20 cellular contexts compared by ENCODE assay signal in genomic region chr12:122754790-122755189, GRCh38. TPM values are rescaled to one million over a fixed set of nuclear protein-coding genes. Genes with fewer than 3 reads are reported as not detected.
DNase-seq lines count a peak whose midpoint lies in the region; ATAC-seq and TF ChIP-seq lines count a peak whose summit lies in the region.
"Had no signal": no experiment of that assay in that cellular context is flagged by ENCODE, and none has a peak within 500 bp of the region (broad histone marks: within the 10 kb centered on the region; RNA-seq: fewer than 3 reads in every experiment).

No MANE protein-coding gene starts in this region.

- no peak overlapping the region for H3K27ac ChIP-seq in CD4-positive, alpha-beta memory T cell (ENCODE audit: low read depth, low read length)
- H3K27ac ChIP-seq in DOHH2 (ENCODE audit: low read depth, low read length) (no peak overlapping the region), lower lobe of right lung (no peak overlapping the region)
- H3K27ac ChIP-seq: ovary had no signal

- peaks cover 25% of the 10 kb centered on the region for H3K4me1 ChIP-seq in CD4-positive, alpha-beta memory T cell (ENCODE audit: insufficient read depth, low read length)
- H3K4me1 ChIP-seq in DOHH2 (ENCODE audit: control insufficient read depth, low read length) (peaks cover 48% of the 10 kb centered on the region), lower lobe of right lung (peaks cover 19% of the 10 kb centered on the region)

- peaks cover 66% of the 10 kb centered on the region for H3K79me2 ChIP-seq in DOHH2 (ENCODE audit: control insufficient read depth, low read length)

- no peak for DNase-seq in CD4-positive, alpha-beta memory T cell
- no peak for DNase-seq in activated naive CD8-positive, alpha-beta T cell treated with anti-CD3 and anti-CD28 coated beads, Interleukin-2, amount 50 U/mL, for 24 hours
- DNase-seq in neural crest cell (ENCODE audit: low read depth, low spot score): no peak
- DNase-seq in activated effector memory CD4-positive, alpha-beta T cell treated with anti-CD3 and anti-CD28 coated beads, Interleukin-2, amount 50 U/mL, for 16 hours: no peak
- DNase-seq in lower lobe of right lung: no peak
- DNase-seq in GF-D8 (lab: John Stamatoyannopoulos, UW): no peak
- DNase-seq: activated CD4-positive, alpha-beta T cell treated with anti-CD3 and anti-CD28 coated beads, Interleukin-2, amount 50 U/mL, for 1 hour; DMS 273 treated with DMSO at 0.1 percent for 48 hours; GOT3; KBM-7; mucosa of descending colon; NCI-H1092; NCI-H82; ovary; stimulated activated CD4-positive, alpha-beta T cell treated with anti-CD3 and anti-CD28 coated beads, Interleukin-4, amount 100 ng/mL, for 24 hours had no signal

- CTCF ChIA-PET in CD4-positive, alpha-beta memory T cell (lab: Charles Lee; ENCODE audit: partially characterized antibody): no interaction called here

- no peaks in the 10 kb centered on the region for H3K9me3 ChIP-seq in CD4-positive, alpha-beta memory T cell (ENCODE audit: control insufficient read depth in 1 of 2, low read length in 2 of 2)
- H3K9me3 ChIP-seq in DOHH2 (ENCODE audit: control insufficient read depth, insufficient read depth, low read length) (no peaks in the 10 kb centered on the region), lower lobe of right lung (no peaks in the 10 kb centered on the region)
- H3K9me3 ChIP-seq: mucosa of descending colon, ovary had no signal

- H3K27me3 Mint-ChIP-seq in CD4-positive, alpha-beta memory T cell: no peaks in the 10 kb centered on the region
- no peaks in the 10 kb centered on the region for H3K27me3 Mint-ChIP-seq in activated naive CD8-positive, alpha-beta T cell treated with anti-CD3 and anti-CD28 coated beads, Interleukin-2, amount 50 U/mL, for 24 hours
- no peaks in the 10 kb centered on the region for H3K27me3 Mint-ChIP-seq in neural crest cell (ENCODE audit: low read depth)

- H3F3A ChIP-seq in DOHH2 (ENCODE audit: control insufficient read depth, insufficient read depth): no peaks in the 10 kb centered on the region

- H3K27ac Mint-ChIP-seq in CD4-positive, alpha-beta memory T cell: peak overlapping the region in 5 of 7 donors; percentile 10 to 96 (median 84)
- H3K27ac Mint-ChIP-seq in activated naive CD8-positive, alpha-beta T cell treated with anti-CD3 and anti-CD28 coated beads, Interleukin-2, amount 50 U/mL, for 24 hours: peak overlapping the region; percentile 65
- H3K27ac Mint-ChIP-seq in neural crest cell (ENCODE audit: unreplicated experiment): no peak overlapping the region

- intact Hi-C loops in CD4-positive, alpha-beta memory T cell (cut with micrococcal nuclease): no loop called here
- intact Hi-C loops in lower lobe of right lung (cut with DNase I): loop anchor here (10.0 kb wide), 1 partner anchor 120 kb away; no protein-coding TSS in a partner anchor

- POLR2A ChIA-PET in CD4-positive, alpha-beta memory T cell (lab: Charles Lee; ENCODE audit: partially characterized antibody): interaction anchor here (3.2 kb wide), 1 partner anchor 254 kb away, joined by 14 read pairs; the partner anchor contains the start of gene ZCCHC8

- no peak overlapping the region for H3K4me3 ChIP-seq in CD4-positive, alpha-beta memory T cell (ENCODE audit: low read length in 2 of 2)
- no peak overlapping the region for H3K4me3 ChIP-seq in DOHH2 (ENCODE audit: low read length)
- no peak overlapping the region for H3K4me3 ChIP-seq in lower lobe of right lung
- H3K4me3 ChIP-seq: mucosa of descending colon, ovary had no signal

- no peak for ATAC-seq in activated naive CD8-positive, alpha-beta T cell treated with anti-CD3 and anti-CD28 coated beads, Interleukin-2, amount 50 U/mL, for 24 hours
- no peak for ATAC-seq in lower lobe of right lung
- ATAC-seq: left lobe of liver, mucosa of descending colon had no signal

- no peak for TF ChIP-seq CTCF in DOHH2 (IDR thresholded peaks at IDR 0.05; ENCODE audit: low read depth, low read length, poor library complexity, severe bottlenecking)
- TF ChIP-seq CTCF in neural crest cell (conservative IDR thresholded peaks at IDR 0.05): no peak
- TF ChIP-seq CTCF in lower lobe of right lung (IDR thresholded peaks at IDR 0.05): no peak

- H3K4me3 Mint-ChIP-seq in CD4-positive, alpha-beta memory T cell: peak overlapping the region in 1 of 8 donors; percentile 37
- H3K4me3 Mint-ChIP-seq in activated naive CD8-positive, alpha-beta T cell treated with anti-CD3 and anti-CD28 coated beads, Interleukin-2, amount 50 U/mL, for 24 hours: peak overlapping the region; percentile 88
- peak overlapping the region; percentile 95 for H3K4me3 Mint-ChIP-seq in neural crest cell

- H4K20me1 ChIP-seq in DOHH2 (ENCODE audit: control insufficient read depth, insufficient read depth, low read depth, low read length): peaks cover 4% of the 10 kb centered on the region; the same call in 1 of the 2 replicates

- peaks cover 0 to 2% (median 0%) of the 10 kb centered on the region in 8 donors for H3K9me3 Mint-ChIP-seq in CD4-positive, alpha-beta memory T cell
- no peaks in the 10 kb centered on the region for H3K9me3 Mint-ChIP-seq in activated naive CD8-positive, alpha-beta T cell treated with anti-CD3 and anti-CD28 coated beads, Interleukin-2, amount 50 U/mL, for 24 hours
- H3K9me3 Mint-ChIP-seq in neural crest cell: no peaks in the 10 kb centered on the region
- H3K9me3 Mint-ChIP-seq: activated T-helper 2 cell treated with anti-CD3 and anti-CD28 coated beads, Interferon-gamma antibody, Interleukin-2, Interleukin-4, amounts not matched to agents 10 μg/mL and 5 μg/mL and 100 μg/mL, durations not matched to agents 14 hours and 24 hours and 36 hours had no signal

- peaks cover 37 to 70% (median 51%) of the 10 kb centered on the region in 4 donors for H3K4me1 Mint-ChIP-seq in CD4-positive, alpha-beta memory T cell
- H3K4me1 Mint-ChIP-seq in activated naive CD8-positive, alpha-beta T cell treated with anti-CD3 and anti-CD28 coated beads, Interleukin-2, amount 50 U/mL, for 24 hours: peaks cover 47% of the 10 kb centered on the region
- H3K4me1 Mint-ChIP-seq in neural crest cell: peaks cover 41% of the 10 kb centered on the region

- peaks cover 37 to 58% of the 10 kb centered on the region in 2 donors for H3K36me3 Mint-ChIP-seq in CD4-positive, alpha-beta memory T cell
- H3K36me3 Mint-ChIP-seq in activated naive CD8-positive, alpha-beta T cell treated with anti-CD3 and anti-CD28 coated beads, Interleukin-2, amount 50 U/mL, for 24 hours (ENCODE audit: low read depth): peaks cover 51% of the 10 kb centered on the region
- peaks cover 3% of the 10 kb centered on the region for H3K36me3 Mint-ChIP-seq in neural crest cell (ENCODE audit: low read depth)

- no peaks in the 10 kb centered on the region for H3K9me2 ChIP-seq in DOHH2 (replicated peaks; ENCODE audit: control insufficient read depth, low read length)

- no peaks in the 10 kb centered on the region for H3K27me3 ChIP-seq in CD4-positive, alpha-beta memory T cell (ENCODE audit: insufficient read depth, low read length)
- H3K27me3 ChIP-seq in DOHH2 (ENCODE audit: control insufficient read depth, low read length) (no peaks in the 10 kb centered on the region), lower lobe of right lung (ENCODE audit: low read depth) (no peaks in the 10 kb centered on the region)
- H3K27me3 ChIP-seq: ovary had no signal

- peaks cover 37% of the 10 kb centered on the region for H3K36me3 ChIP-seq in CD4-positive, alpha-beta memory T cell (ENCODE audit: insufficient read depth, low read length)
- peaks cover 69% of the 10 kb centered on the region for H3K36me3 ChIP-seq in DOHH2 (ENCODE audit: control insufficient read depth, low read length)
- H3K36me3 ChIP-seq in lower lobe of right lung: peaks cover 60% of the 10 kb centered on the region
- H3K36me3 ChIP-seq: ovary had no signal

- H3K4me2 ChIP-seq in DOHH2 (ENCODE audit: low read length): peak overlapping the region; percentile 83; the same call in 1 of the 2 replicates

RNA-seq across cellular contexts. Expression of gene DENR, which starts 2.2 kb away (rescaled TPM):
- total RNA-seq in CD4-positive, alpha-beta memory T cell: 10 to 100 TPM; 47.8 to 49.1 TPM
- polyA plus RNA-seq in CD4-positive, alpha-beta memory T cell: 10 to 100 TPM; 63.6 to 93.4 TPM
- total RNA-seq in neural crest cell (67.0 and 72.5 TPM in 2 replicates), lower lobe of right lung (30.9 TPM)

RNA-seq across cellular contexts. Expression of gene CCDC62, which starts 19.6 kb away (rescaled TPM):
- 1 to 10 TPM in 1 of 2 experiments, under 1 TPM in 1; 0.97 to 2.3 TPM for total RNA-seq in CD4-positive, alpha-beta memory T cell
- under 1 TPM in 1 of 2 donors, not detected in 1; 0.14 TPM for polyA plus RNA-seq in CD4-positive, alpha-beta memory T cell
- total RNA-seq in neural crest cell: 0.96 and 1.5 TPM in 2 replicates
- 0.44 TPM for total RNA-seq in lower lobe of right lung

RNA-seq across cellular contexts. Expression of gene HCAR1, which starts 24.1 kb away (rescaled TPM):
- total RNA-seq in CD4-positive, alpha-beta memory T cell: under 1 TPM; 0.09 to 0.19 TPM
- not detected for polyA plus RNA-seq in CD4-positive, alpha-beta memory T cell
- total RNA-seq in neural crest cell (not detected in 2 replicates), lower lobe of right lung (1.6 TPM)
- total RNA-seq: left lobe of liver had no signal

RNA-seq across cellular contexts. Expression of gene HCAR3, which starts 38.2 kb away (rescaled TPM):
- total RNA-seq in CD4-positive, alpha-beta memory T cell: not detected
- polyA plus RNA-seq in CD4-positive, alpha-beta memory T cell: not detected
- total RNA-seq in neural crest cell (not detected in 2 replicates), lower lobe of right lung (6.9 TPM)
- total RNA-seq: epithelial cell of proximal tubule, left lobe of liver, skeletal muscle tissue had no signal

RNA-seq across cellular contexts. Expression of gene HCAR2, which starts 51.6 kb away (rescaled TPM):
- not detected for total RNA-seq in CD4-positive, alpha-beta memory T cell
- polyA plus RNA-seq in CD4-positive, alpha-beta memory T cell: not detected
- total RNA-seq in neural crest cell (not detected in 2 replicates), lower lobe of right lung (26.2 TPM)
- total RNA-seq: epithelial cell of proximal tubule, left lobe of liver had no signal
